ENCODE assay signal across 10 cellular contexts in the genomic region with DNA sequence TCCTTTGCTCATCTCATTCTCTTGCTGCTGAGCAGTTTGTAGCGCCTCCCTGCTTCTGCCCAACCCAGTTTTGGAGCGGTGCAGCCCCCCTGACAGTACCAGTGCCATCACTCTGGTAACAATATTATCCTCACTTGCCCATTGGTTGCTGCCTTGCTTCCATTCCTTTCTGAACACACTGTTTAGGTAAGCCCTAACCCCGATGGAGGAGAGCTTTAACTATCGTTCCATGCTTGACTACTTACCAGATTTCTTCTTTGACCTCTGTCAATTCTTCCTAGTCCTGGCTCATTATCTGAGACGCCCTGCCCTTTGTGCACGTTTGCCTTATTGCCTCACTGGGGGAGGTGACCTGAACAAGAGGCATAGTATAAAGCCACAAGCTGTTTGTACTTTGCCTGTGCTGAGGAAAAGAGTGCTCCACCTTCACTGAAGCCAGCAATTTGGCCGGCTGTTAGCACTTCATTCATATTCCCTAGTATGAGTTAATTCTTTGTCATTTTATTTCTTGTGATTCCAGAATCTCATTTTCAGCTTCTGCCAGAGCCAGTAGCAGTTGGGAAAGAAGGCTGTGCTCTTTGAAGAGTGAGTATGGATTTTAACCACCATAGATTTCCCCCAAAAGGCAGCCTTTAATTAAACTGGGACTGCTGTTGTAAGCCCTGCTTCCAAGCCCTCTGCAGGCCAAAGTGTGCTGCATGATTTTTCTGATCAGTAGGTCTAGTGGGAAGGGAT. TPM values are rescaled to one million over a fixed set of nuclear protein-coding genes. Genes with fewer than 3 reads are reported as not detected.
DNase-seq lines count a peak whose midpoint lies in the region; ATAC-seq, FAIRE-seq and TF ChIP-seq lines count a peak whose summit lies in the region.
"Had no signal": no experiment of that assay in that cellular context is flagged by ENCODE, and none has a peak within 500 bp of the region (broad histone marks: within the 10 kb centered on the region; RNA-seq: fewer than 3 reads in every experiment).

No MANE protein-coding gene starts in this region.

- H3K14ac ChIP-seq in H9 (ENCODE audit: insufficient read depth, low read length) = no peak overlapping the region

- H4K20me1 ChIP-seq in H9 (ENCODE audit: control insufficient read depth, insufficient read depth, insufficient read length) (no peaks in the 10 kb centered on the region), keratinocyte (ENCODE audit: control insufficient read depth, extremely low read depth, insufficient read depth, low read length) (peaks cover 3% of the 10 kb centered on the region)

- H3K9me3 Mint-ChIP-seq in H9 = no peaks in the 10 kb centered on the region
- H3K9me3 Mint-ChIP-seq in WTC11 = no peaks in the 10 kb centered on the region
- H3K9me3 Mint-ChIP-seq: activated T-helper 17 cell treated with anti-CD3 and anti-CD28 coated beads, Interleukin-2, amount 50 U/mL, for 72 hours had no signal

- FAIRE-seq in keratinocyte (lab: Jason Lieb, UNC) = no peak

- H3K56ac ChIP-seq in H9 (ENCODE audit: insufficient read length, low read depth, low read length) = no peak overlapping the region

- H3K4me3 ChIP-seq in keratinocyte (ENCODE audit: control insufficient read depth in 2 of 3, extremely low read depth in 1 of 3, insufficient read depth in 2 of 3, low read depth in 1 of 3, low read length in 3 of 3) (no peak overlapping the region), spleen (no peak overlapping the region)

- POLR2A ChIA-PET in WTC11 (lab: Charles Lee) = interaction anchor here (0.5 kb wide), 1 partner anchor 62 kb away, joined by 3 read pairs; no protein-coding TSS in a partner anchor

- H3K9ac ChIP-seq in H9 (ENCODE audit: extremely low read depth, insufficient read length, low read length) = no peak overlapping the region
- H3K9ac ChIP-seq in keratinocyte (ENCODE audit: control insufficient read depth, extremely low read depth, insufficient read depth, low read length) = no peak overlapping the region

- H2BK5ac ChIP-seq in H9 (ENCODE audit: insufficient read length, low read length) = no peak overlapping the region

- H3K27ac ChIP-seq in H9 (ENCODE audit: insufficient read length, low read depth, low read length) (no peak overlapping the region), keratinocyte (ENCODE audit: control insufficient read depth, insufficient read depth, low read length) (no peak overlapping the region), spleen (peak overlapping the region in 7 of 8 donors; percentile 2 to 70 (median 51))

- H3K23ac ChIP-seq in H9 (ENCODE audit: insufficient read length, low read depth, low read length) = no peak overlapping the region

- H2BK12ac ChIP-seq in H9 (ENCODE audit: insufficient read length, low read depth, low read length) = no peak overlapping the region

- H3K9me1 ChIP-seq in keratinocyte (ENCODE audit: control insufficient read depth, extremely low read depth, insufficient read depth, low read length) = no peaks in the 10 kb centered on the region

- no peaks in the 10 kb centered on the region for H3K9me3 ChIP-seq in H9 (ENCODE audit: control insufficient read depth, low read depth, low read length)
- no peaks in the 10 kb centered on the region for H3K9me3 ChIP-seq in keratinocyte (ENCODE audit: control insufficient read depth, low read depth, low read length)
- no peaks in the 10 kb centered on the region for H3K9me3 ChIP-seq in spleen

- H3K79me2 ChIP-seq in H9 (ENCODE audit: insufficient read depth, low read length) (no peaks in the 10 kb centered on the region), keratinocyte (ENCODE audit: control insufficient read depth, insufficient read depth, low read length) (no peaks in the 10 kb centered on the region)

- no peak overlapping the region for H2AK5ac ChIP-seq in H9 (ENCODE audit: insufficient read length, low read length)

- H3K27me3 Mint-ChIP-seq in H9 (ENCODE audit: low read depth) (peaks cover 3% of the 10 kb centered on the region; the same call in 1 of the 2 replicates), WTC11 (ENCODE audit: low read depth) (no peaks in the 10 kb centered on the region)
- H3K27me3 Mint-ChIP-seq: activated T-helper 17 cell treated with anti-CD3 and anti-CD28 coated beads, Interleukin-2, amount 50 U/mL, for 72 hours; T-helper 17 cell had no signal

- no peaks in the 10 kb centered on the region for H3K79me1 ChIP-seq in H9 (ENCODE audit: insufficient read depth, low read depth, low read length, poor library complexity, severe bottlenecking)

- no peak for TF ChIP-seq POLR2A in spleen (IDR thresholded peaks at IDR 0.05)

- no peaks in the 10 kb centered on the region for H3K36me3 ChIP-seq in keratinocyte (ENCODE audit: control insufficient read depth in 2 of 2, extremely low read depth in 1 of 2, insufficient read depth in 2 of 2, low read length in 2 of 2)
- H3K36me3 ChIP-seq in spleen = peaks cover 0 to 52% (median 7%) of the 10 kb centered on the region in 6 donors

- DNase-seq in H9 = no peak
- no peak for DNase-seq in WTC11 (ENCODE audit: low spot score)
- DNase-seq in keratinocyte (ENCODE audit: low read depth, low spot score) = no peak
- no peak for DNase-seq in spleen
- DNase-seq in effector CD8-positive, alpha-beta T cell (lab: John Stamatoyannopoulos, UW) = no peak
- DNase-seq: T-helper 17 cell had no signal

- CTCF ChIA-PET in WTC11 (lab: Charles Lee) = interaction anchor here (0.6 to 3.8 kb wide), 7 partner anchors 9 to 72 kb away, joined by 3 to 21 read pairs (median 13); a partner anchor contains a TSS

- no peak overlapping the region for H2BK20ac ChIP-seq in H9 (ENCODE audit: low read depth, low read length, poor library complexity, severe bottlenecking)

- peaks cover 15 to 17% of the 10 kb centered on the region in 2 experiments for H3K4me1 Mint-ChIP-seq in H9
- peaks cover 6% of the 10 kb centered on the region for H3K4me1 Mint-ChIP-seq in WTC11
- H3K4me1 Mint-ChIP-seq: activated T-helper 17 cell treated with anti-CD3 and anti-CD28 coated beads, Interleukin-2, amount 50 U/mL, for 72 hours had no signal

- H2AFZ ChIP-seq in H9 (ENCODE audit: low read length) (no peak overlapping the region), keratinocyte (ENCODE audit: control insufficient read depth, low read length) (no peak overlapping the region)

- TF ChIP-seq CTCF in H9 (conservative IDR thresholded peaks at IDR 0.05) (peak; percentile 45; the same call in 1 of the 3 replicates), WTC11 (IDR thresholded peaks at IDR 0.05) (no peak), keratinocyte (optimal IDR thresholded peaks at IDR 0.05 in 1 of 3, IDR thresholded peaks at IDR 0.05 in 1 of 3, conservative IDR thresholded peaks at IDR 0.05 in 1 of 3; ENCODE audit: extremely low read depth in 1 of 3, insufficient read depth in 2 of 3, low read length in 3 of 3) (peak; percentile 18 to 28 (median 19)), spleen (IDR thresholded peaks at IDR 0.05 in 8 of 11, conservative IDR thresholded peaks at IDR 0.05 in 3 of 11) (no peak)

- no peaks in the 10 kb centered on the region for H3K4me1 ChIP-seq in H9 (ENCODE audit: insufficient read depth, low read length)
- H3K4me1 ChIP-seq in keratinocyte (ENCODE audit: control insufficient read depth, extremely low read depth, insufficient read depth, low read length) = peaks cover 3% of the 10 kb centered on the region
- H3K4me1 ChIP-seq in spleen = peaks cover 0 to 95% (median 51%) of the 10 kb centered on the region in 6 donors

- peak overlapping the region in 2 of 3 experiments; percentile 21 to 46; a peak in 4 of 7 replicates for H3K27ac Mint-ChIP-seq in H9
- peak overlapping the region; percentile 76; the same call in 1 of the 2 replicates for H3K27ac Mint-ChIP-seq in WTC11
- H3K27ac Mint-ChIP-seq: activated T-helper 17 cell treated with anti-CD3 and anti-CD28 coated beads, Interleukin-2, amount 50 U/mL, for 72 hours; T-helper 17 cell had no signal

- no peaks in the 10 kb centered on the region for H3K23me2 ChIP-seq in H9 (ENCODE audit: insufficient read length, low read depth, low read length, poor library complexity, severe bottlenecking)

- ATAC-seq in WTC11 (peak; percentile 77), HG03457 (IDR thresholded peaks at IDR 0.05; ENCODE audit: unreplicated experiment) (no peak), HG03432 (IDR thresholded peaks at IDR 0.05; ENCODE audit: unreplicated experiment) (no peak), HG02763 (IDR thresholded peaks at IDR 0.05; ENCODE audit: unreplicated experiment) (no peak)
- ATAC-seq: activated T-helper 17 cell treated with anti-CD3 and anti-CD28 coated beads, Interleukin-2, amount 50 U/mL, for 72 hours; T-helper 17 cell had no signal

- no peak overlapping the region for H4K8ac ChIP-seq in H9 (replicated peaks; ENCODE audit: insufficient read length, low read depth, low read length)

- intact Hi-C loops in spleen (cut with DNase I; ENCODE audit: low total_unique reads) = loop anchor here (10.0 kb wide), 1 partner anchor 45 kb away; no protein-coding TSS in a partner anchor

- no CpG with 5 or more reads among the region's 7 CpGs for WGBS in H9 (ENCODE audit: extremely low coverage, insufficient read length, low lambda C conversion rate)
- WGBS in spleen, 5 donors = 61 to 74% (median 70%) methylated on average over 7 of the region's 7 CpGs

- H2BK15ac ChIP-seq in H9 (ENCODE audit: low read depth, low read length) = no peak overlapping the region

- H3K27me3 ChIP-seq in H9 (ENCODE audit: insufficient read depth, low read length) = no peaks in the 10 kb centered on the region
- H3K27me3 ChIP-seq in keratinocyte (ENCODE audit: control insufficient read depth, extremely low read depth, insufficient read depth, low read length) = no peaks in the 10 kb centered on the region
- H3K27me3 ChIP-seq in spleen (replicated peaks in 1 of 7) = no peaks in the 10 kb centered on the region

- H3K18ac ChIP-seq in H9 (ENCODE audit: insufficient read length, low read depth, low read length) = no peak overlapping the region

- no peak overlapping the region for H3T11ph ChIP-seq in H9 (ENCODE audit: low read length)

- no peak overlapping the region for H4K5ac ChIP-seq in H9 (ENCODE audit: insufficient read length, low read depth, low read length)

- H3K4ac ChIP-seq in H9 (ENCODE audit: low read depth, low read length) = no peak overlapping the region

- H2BK120ac ChIP-seq in H9 (ENCODE audit: low read depth, low read length, poor library complexity, severe bottlenecking) = no peak overlapping the region

- H3K4me2 ChIP-seq in H9 (ENCODE audit: insufficient read depth, insufficient read length, low read length) (no peak overlapping the region), keratinocyte (ENCODE audit: control insufficient read depth, extremely low read depth, insufficient read depth, low read depth, low read length) (peak overlapping the region; percentile 17)

- dilution Hi-C loops in keratinocyte (cut with MboI; ENCODE audit: extremely low pct_ligation_motif_present, low sequenced_read_pairs) = no loop called here

- no peak overlapping the region for H4K91ac ChIP-seq in H9 (ENCODE audit: insufficient read length, low read depth, low read length)

- no peaks in the 10 kb centered on the region for H3K36me3 Mint-ChIP-seq in H9 (ENCODE audit: insufficient read depth in 1 of 3, low read depth in 3 of 3)
- H3K36me3 Mint-ChIP-seq in WTC11 = no peaks in the 10 kb centered on the region

- H3K4me3 Mint-ChIP-seq in H9 (no peak overlapping the region), WTC11 (no peak overlapping the region)
- H3K4me3 Mint-ChIP-seq: activated T-helper 17 cell treated with anti-CD3 and anti-CD28 coated beads, Interleukin-2, amount 50 U/mL, for 72 hours; T-helper 17 cell had no signal

RNA-seq across cellular contexts. Expression of a gene that starts 11.9 kb away (rescaled TPM):
- total RNA-seq in H9 (2021) (1.8 and 2.2 TPM in 2 replicates), WTC11 (2021) (5.4 to 6.5 TPM (median 6.3 TPM) in 3 replicates), spleen (10 to 100 TPM; 42.9 to 79.9 (median 59.8) TPM)
- polyA plus RNA-seq in keratinocyte (13.6 to 21.5 TPM (median 15.2 TPM) in 3 replicates), spleen (10 to 100 TPM; 17.2 to 39.3 (median 34.9) TPM)
- polyA plus RNA-seq in keratinocyte (2011; ENCODE audit: low read depth) = 14.6 TPM
- polyA plus RNA-seq in keratinocyte (2011; cell fraction: cytosol; rRNA removed) = 12.4 and 15.5 TPM in 2 replicates
- 20.1 and 24.9 TPM in 2 replicates for polyA plus RNA-seq in keratinocyte (2011; cell fraction: nucleus; rRNA removed)
- 9.0 and 15.8 TPM in 2 replicates for polyA plus RNA-seq in keratinocyte (2012; ENCODE audit: low replicate concordance)
- 24.6 to 29.0 TPM (median 27.1 TPM) in 3 replicates for polyA minus RNA-seq in keratinocyte
- polyA minus RNA-seq in keratinocyte (2011; cell fraction: cytosol; rRNA and poly(A)+ RNA removed) = 18.6 TPM
- 14.1 and 21.5 TPM in 2 replicates for polyA minus RNA-seq in keratinocyte (2011; cell fraction: nucleus; rRNA and poly(A)+ RNA removed)

RNA-seq across cellular contexts. Expression of a gene that starts 38.8 kb away (rescaled TPM):
- not detected in 2 replicates for total RNA-seq in H9 (2021)
- total RNA-seq in WTC11 (2021) = not detected in 3 replicates
- 0.77 to 2.1 TPM (median 1.9 TPM) in 3 replicates for polyA plus RNA-seq in keratinocyte
- 1.2 TPM for polyA plus RNA-seq in keratinocyte (2011; ENCODE audit: low read depth)
- polyA plus RNA-seq in keratinocyte (2011; cell fraction: cytosol; rRNA removed) = 0.52 and 0.58 TPM in 2 replicates
- polyA plus RNA-seq in keratinocyte (2011; cell fraction: nucleus; rRNA removed) = 1.4 and 1.5 TPM in 2 replicates
- polyA plus RNA-seq in keratinocyte (2012; ENCODE audit: low replicate concordance) = 0.61 and 0.69 TPM in 2 replicates
- polyA minus RNA-seq in keratinocyte = 2.1 to 5.4 TPM in 2 of 3 replicates, not detected in the other
- polyA minus RNA-seq in keratinocyte (2011; cell fraction: cytosol; rRNA and poly(A)+ RNA removed) = not detected
- 1.1 and 1.5 TPM in 2 replicates for polyA minus RNA-seq in keratinocyte (2011; cell fraction: nucleus; rRNA and poly(A)+ RNA removed)
- 100 to 1,000 TPM in 6 of 7 donors, 10 to 100 TPM in 1; 64.7 to 245 (median 172) TPM for total RNA-seq in spleen
- 100 to 1,000 TPM in 1 of 3 donors, 10 to 100 TPM in 2; 52.1 to 102 (median 52.9) TPM for polyA plus RNA-seq in spleen
- total RNA-seq: activated T-helper 17 cell treated with anti-CD3 and anti-CD28 coated beads, Interleukin-2, amount 50 U/mL, for 72 hours had no signal

RNA-seq across cellular contexts. Expression of a gene that starts 56.5 kb away (rescaled TPM):
- total RNA-seq in H9 (2021) = 23.9 and 24.4 TPM in 2 replicates
- 16.7 to 17.9 TPM (median 17.0 TPM) in 3 replicates for total RNA-seq in WTC11 (2021)
- 20.6 to 24.6 TPM (median 21.7 TPM) in 3 replicates for polyA plus RNA-seq in keratinocyte
- polyA plus RNA-seq in keratinocyte (2011; ENCODE audit: low read depth) = 4.9 TPM
- polyA plus RNA-seq in keratinocyte (2011; cell fraction: cytosol; rRNA removed) = 14.5 and 18.2 TPM in 2 replicates
- 20.6 and 21.1 TPM in 2 replicates for polyA plus RNA-seq in keratinocyte (2011; cell fraction: nucleus; rRNA removed)
- 7.5 and 14.5 TPM in 2 replicates for polyA plus RNA-seq in keratinocyte (2012; ENCODE audit: low replicate concordance)
- 4.9 to 15.7 TPM (median 13.8 TPM) in 3 replicates for polyA minus RNA-seq in keratinocyte
- 8.2 TPM for polyA minus RNA-seq in keratinocyte (2011; cell fraction: cytosol; rRNA and poly(A)+ RNA removed)
- polyA minus RNA-seq in keratinocyte (2011; cell fraction: nucleus; rRNA and poly(A)+ RNA removed) = 4.5 and 16.3 TPM in 2 replicates
- 10 to 100 TPM; 13.3 to 21.3 (median 16.1) TPM for total RNA-seq in spleen
- 10 to 100 TPM in 1 of 3 donors, 1 to 10 TPM in 2; 6.2 to 12.2 (median 7.1) TPM for polyA plus RNA-seq in spleen

RNA-seq across cellular contexts. Expression of a gene that starts 56.8 kb away (rescaled TPM):
- total RNA-seq in H9 (2021) (13.4 and 16.1 TPM in 2 replicates), WTC11 (2021) (9.9 to 14.5 TPM (median 11.4 TPM) in 3 replicates), spleen (10 to 100 TPM in 3 of 7 donors, 1 to 10 TPM in 4; 6.4 to 20.0 (median 8.7) TPM)
- polyA plus RNA-seq in keratinocyte (10.5 to 12.5 TPM (median 11.2 TPM) in 3 replicates), spleen (1 to 10 TPM; 2.3 to 5.6 (median 3.6) TPM)
- 10.5 TPM for polyA plus RNA-seq in keratinocyte (2011; ENCODE audit: low read depth)
- 7.7 and 14.5 TPM in 2 replicates for polyA plus RNA-seq in keratinocyte (2011; cell fraction: cytosol; rRNA removed)
- 10.8 and 11.0 TPM in 2 replicates for polyA plus RNA-seq in keratinocyte (2011; cell fraction: nucleus; rRNA removed)
- polyA plus RNA-seq in keratinocyte (2012; ENCODE audit: low replicate concordance) = 6.3 and 9.5 TPM in 2 replicates
- polyA minus RNA-seq in keratinocyte = 1.2 to 10.8 TPM (median 9.9 TPM) in 3 replicates
- 7.7 TPM for polyA minus RNA-seq in keratinocyte (2011; cell fraction: cytosol; rRNA and poly(A)+ RNA removed)
- 3.5 and 7.8 TPM in 2 replicates for polyA minus RNA-seq in keratinocyte (2011; cell fraction: nucleus; rRNA and poly(A)+ RNA removed)

Comparison
In these comparisons a context has a peak if more than half of its experiments do, and no peak if none do; other contexts are left out.
1. H3K27ac ChIP-seq: peak in spleen (7 of 8); none in H9 (single experiment) and keratinocyte (single experiment).
2. CTCF ChIP-seq: peak in H9 (single experiment) and keratinocyte (3 of 3); none in WTC11 (single experiment) and spleen (0 of 11).
3. RNA of a gene that starts 38.8 kb away (total RNA-seq): 64.7 to 245 TPM in spleen; not detected in WTC11 and not detected in H9; every median in the first group is over 10 times any median in the second.